Comparison of ENCODE assay signal across 27 cellular contexts in genomic region chr5:4875942-4876341, GRCh38.
"Had no signal": no experiment of that assay in that cellular context is flagged by ENCODE, and none has a peak within 500 bp of the region (broad histone marks: within the 10 kb centered on the region; RNA-seq: fewer than 3 reads in every experiment).

No MANE protein-coding gene starts in this region.

- H3K4me3 Mint-ChIP-seq: stimulated activated memory B cell treated with anti-CD40 and anti-IgM and Interleukin-4, amounts not matched to agents 10 μg/mL and 1 μg/mL and 100 μg/mL, for 72 hours; stimulated activated naive B cell treated with anti-CD40 and anti-IgM and Interleukin-4, amounts not matched to agents 10 μg/mL and 1 μg/mL and 100 μg/mL, for 72 hours; stimulated activated naive CD8-positive, alpha-beta T cell treated with anti-CD3 and anti-CD28 coated beads, Interleukin-15, amount 100 ng/mL, for 72 hours; stimulated activated naive CD8-positive, alpha-beta T cell treated with anti-CD3 and anti-CD28 coated beads, Interleukin-15, Interleukin-2, amounts not matched to agents 100 ng/mL and 50 ng/mL, for 24 hours; type B pancreatic cell had no signal

- H3K9me3 Mint-ChIP-seq: stimulated activated memory B cell treated with anti-CD40 and anti-IgM and Interleukin-4, amounts not matched to agents 10 μg/mL and 1 μg/mL and 100 μg/mL, for 72 hours; stimulated activated naive B cell treated with anti-CD40 and anti-IgM and Interleukin-4, amounts not matched to agents 10 μg/mL and 1 μg/mL and 100 μg/mL, for 72 hours; stimulated activated naive CD8-positive, alpha-beta T cell treated with anti-CD3 and anti-CD28 coated beads, Interleukin-15, Interleukin-2, amounts not matched to agents 100 ng/mL and 50 ng/mL, for 24 hours; type B pancreatic cell had no signal

- H3K36me3 ChIP-seq: stomach, suprapubic skin, thoracic aorta, thyroid gland, tibial artery, tibial nerve, transverse colon, upper lobe of left lung, upper lobe of right lung, uterus, vagina had no signal

- DNase-seq: stimulated activated CD4-positive, alpha-beta T cell treated with anti-CD3 and anti-CD28 coated beads, Interleukin-2, amount 100 ng/mL, for 48 hours; stimulated activated CD4-positive, alpha-beta T cell treated with anti-CD3 and anti-CD28 coated beads, Interleukin-4, amount 100 ng/mL, for 1 hour; stimulated activated CD4-positive, alpha-beta T cell treated with anti-CD3 and anti-CD28 coated beads, Interleukin-4, amount 100 ng/mL, for 24 hours; stimulated activated CD4-positive, alpha-beta T cell treated with anti-CD3 and anti-CD28 coated beads, Interleukin-4, amount 100 ng/mL, for 4 hours; stimulated activated CD8-positive, alpha-beta memory T cell treated with anti-CD3 and anti-CD28 coated beads, Interleukin-4, amount 100 ng/mL, for 48 hours; stimulated activated naive B cell treated with anti-CD40 and anti-IgM and Interleukin-4, amounts not matched to agents 10 μg/mL and 1 μg/mL and 100 μg/mL, for 72 hours; stimulated activated naive CD4-positive, alpha-beta T cell; stimulated activated naive CD4-positive, alpha-beta T cell treated with Interleukin-2 at 50 U/mL for 16 hours; stimulated activated naive CD8-positive, alpha-beta T cell treated with anti-CD3 and anti-CD28 coated beads, Interleukin-15, amount 100 ng/mL, for 72 hours; stimulated activated naive CD8-positive, alpha-beta T cell treated with anti-CD3 and anti-CD28 coated beads, Interleukin-15, Interleukin-2, amounts not matched to agents 100 U/mL and 50 U/mL, for 24 hours; stomach; substantia nigra; testis; thyroid gland; tibial artery; transverse colon; trophoblast cell; upper lobe of left lung; upper lobe of right lung; uterus had no signal

- H3K9me3 ChIP-seq: stomach, suprapubic skin, testis, thoracic aorta, thyroid gland, tibial artery, tibial nerve, transverse colon, upper lobe of left lung, upper lobe of right lung, uterus, vagina had no signal

- H3K4me3 ChIP-seq: stomach, suprapubic skin, testis, thoracic aorta, thyroid gland, tibial artery, tibial nerve, transverse colon, upper lobe of left lung, upper lobe of right lung, uterus, vagina had no signal

- H3K4me1 ChIP-seq: stomach, suprapubic skin, testis, thyroid gland, tibial artery, transverse colon, upper lobe of left lung, upper lobe of right lung, uterus, vagina had no signal

- H3K27me3 ChIP-seq: suprapubic skin, testis, thyroid gland, tibial nerve, transverse colon, upper lobe of left lung, upper lobe of right lung, uterus, vagina had no signal

- H3K27ac Mint-ChIP-seq: stimulated activated memory B cell treated with anti-CD40 and anti-IgM and Interleukin-4, amounts not matched to agents 10 μg/mL and 1 μg/mL and 100 μg/mL, for 72 hours; stimulated activated naive B cell treated with anti-CD40 and anti-IgM and Interleukin-4, amounts not matched to agents 10 μg/mL and 1 μg/mL and 100 μg/mL, for 72 hours; stimulated activated naive CD8-positive, alpha-beta T cell treated with anti-CD3 and anti-CD28 coated beads, Interleukin-15, amount 100 ng/mL, for 72 hours; stimulated activated naive CD8-positive, alpha-beta T cell treated with anti-CD3 and anti-CD28 coated beads, Interleukin-15, Interleukin-2, amounts not matched to agents 100 ng/mL and 50 ng/mL, for 24 hours; type B pancreatic cell had no signal

- ATAC-seq: stimulated activated memory B cell treated with anti-CD40 and anti-IgM and Interleukin-4, amounts not matched to agents 10 μg/mL and 1 μg/mL and 100 μg/mL, for 72 hours; stimulated activated naive B cell treated with anti-CD40 and anti-IgM and Interleukin-4, amounts not matched to agents 10 μg/mL and 1 μg/mL and 100 μg/mL, for 72 hours; stimulated activated naive CD8-positive, alpha-beta T cell treated with anti-CD3 and anti-CD28 coated beads, Interleukin-15, amount 100 ng/mL, for 72 hours; stimulated activated naive CD8-positive, alpha-beta T cell treated with anti-CD3 and anti-CD28 coated beads, Interleukin-15, Interleukin-2, amounts not matched to agents 100 U/mL and 50 U/mL, for 24 hours; upper lobe of right lung had no signal

- H3K27me3 Mint-ChIP-seq: stimulated activated memory B cell treated with anti-CD40 and anti-IgM and Interleukin-4, amounts not matched to agents 10 μg/mL and 1 μg/mL and 100 μg/mL, for 72 hours; stimulated activated naive B cell treated with anti-CD40 and anti-IgM and Interleukin-4, amounts not matched to agents 10 μg/mL and 1 μg/mL and 100 μg/mL, for 72 hours; stimulated activated naive CD8-positive, alpha-beta T cell treated with anti-CD3 and anti-CD28 coated beads, Interleukin-15, amount 100 ng/mL, for 72 hours; stimulated activated naive CD8-positive, alpha-beta T cell treated with anti-CD3 and anti-CD28 coated beads, Interleukin-15, Interleukin-2, amounts not matched to agents 100 ng/mL and 50 ng/mL, for 24 hours had no signal

- H3K36me3 Mint-ChIP-seq: stimulated activated memory B cell treated with anti-CD40 and anti-IgM and Interleukin-4, amounts not matched to agents 10 μg/mL and 1 μg/mL and 100 μg/mL, for 72 hours; stimulated activated naive B cell treated with anti-CD40 and anti-IgM and Interleukin-4, amounts not matched to agents 10 μg/mL and 1 μg/mL and 100 μg/mL, for 72 hours; type B pancreatic cell had no signal

- H3K27ac ChIP-seq: stomach, suprapubic skin, testis, thoracic aorta, thyroid gland, tibial artery, tibial nerve, transverse colon, upper lobe of left lung, upper lobe of right lung, uterus, vagina had no signal

- H3K4me1 Mint-ChIP-seq: stimulated activated memory B cell treated with anti-CD40 and anti-IgM and Interleukin-4, amounts not matched to agents 10 μg/mL and 1 μg/mL and 100 μg/mL, for 72 hours; stimulated activated naive B cell treated with anti-CD40 and anti-IgM and Interleukin-4, amounts not matched to agents 10 μg/mL and 1 μg/mL and 100 μg/mL, for 72 hours; stimulated activated naive CD8-positive, alpha-beta T cell treated with anti-CD3 and anti-CD28 coated beads, Interleukin-15, amount 100 ng/mL, for 72 hours had no signal
